1 cellular context compared by ENCODE assay signal in the genomic region with DNA sequence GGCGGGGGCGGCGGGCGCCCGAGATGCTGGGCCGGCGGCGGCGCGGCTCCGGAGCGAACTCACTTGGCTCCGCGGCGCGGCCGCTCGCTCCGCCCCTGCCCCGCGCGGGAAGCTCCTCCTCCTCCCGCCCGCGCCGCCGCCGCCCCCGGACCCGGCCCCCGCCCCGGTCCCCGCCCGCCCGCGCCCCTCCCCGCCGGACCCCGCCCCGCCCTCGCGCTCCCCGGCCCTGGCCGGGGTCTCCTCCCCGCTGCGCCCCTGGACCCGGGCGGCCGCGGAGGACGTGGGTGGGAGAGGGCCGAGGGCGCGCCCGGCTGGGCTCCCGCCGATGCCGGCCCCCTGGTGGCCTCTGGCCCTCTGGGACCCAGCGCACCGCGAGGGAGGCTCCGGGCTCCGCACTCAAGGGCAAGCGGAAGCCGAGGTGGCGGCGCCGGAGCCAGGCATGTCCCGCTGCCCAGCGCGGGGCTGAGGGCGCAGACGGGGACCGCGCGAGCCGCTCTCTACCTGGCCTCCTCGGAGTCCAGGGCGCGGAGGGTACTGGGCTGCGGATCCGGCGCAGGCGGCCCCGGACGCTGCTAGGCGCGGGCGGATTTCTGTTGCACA.
TF ChIP-seq lines count a peak whose summit lies in the region.

Gene TCERG1L (minus strand): TSS at position 61 of the 600 bp plus-strand sequence. CDS start 86 bp downstream, outside the sequence.

TF ChIP-seq in HepG2, 621 proteins besides CTCF, POLR2A, EP300 and RAD21:
- TF ChIP-seq ZNF224 (CRISPR knock-in tag; IDR thresholded peaks at IDR 0.05) = no peak
- TF ChIP-seq REXO4 (CRISPR knock-in tag; IDR thresholded peaks at IDR 0.05; ENCODE audit: borderline replicate concordance) = no peak
- no peak for TF ChIP-seq ZNF501 (CRISPR knock-in tag; IDR thresholded peaks at IDR 0.05)
- no peak for TF ChIP-seq ZHX1 (CRISPR knock-in tag; IDR thresholded peaks at IDR 0.05; ENCODE audit: low read depth)
- TF ChIP-seq JDP2 (CRISPR knock-in tag; IDR thresholded peaks at IDR 0.05; ENCODE audit: borderline replicate concordance) = no peak
- TF ChIP-seq, protein P1, sequence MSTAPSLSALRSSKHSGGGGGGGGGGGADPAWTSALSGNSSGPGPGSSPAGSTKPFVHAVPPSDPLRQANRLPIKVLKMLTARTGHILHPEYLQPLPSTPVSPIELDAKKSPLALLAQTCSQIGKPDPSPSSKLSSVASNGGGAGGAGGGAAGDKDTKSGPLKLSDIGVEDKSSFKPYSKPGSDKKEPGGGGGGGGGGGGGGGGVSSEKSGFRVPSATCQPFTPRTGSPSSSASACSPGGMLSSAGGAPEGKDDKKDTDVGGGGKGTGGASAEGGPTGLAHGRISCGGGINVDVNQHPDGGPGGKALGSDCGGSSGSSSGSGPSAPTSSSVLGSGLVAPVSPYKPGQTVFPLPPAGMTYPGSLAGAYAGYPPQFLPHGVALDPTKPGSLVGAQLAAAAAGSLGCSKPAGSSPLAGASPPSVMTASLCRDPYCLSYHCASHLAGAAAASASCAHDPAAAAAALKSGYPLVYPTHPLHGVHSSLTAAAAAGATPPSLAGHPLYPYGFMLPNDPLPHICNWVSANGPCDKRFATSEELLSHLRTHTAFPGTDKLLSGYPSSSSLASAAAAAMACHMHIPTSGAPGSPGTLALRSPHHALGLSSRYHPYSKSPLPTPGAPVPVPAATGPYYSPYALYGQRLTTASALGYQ (CRISPR knock-in tag; IDR thresholded peaks at IDR 0.05) = no peak
TF ChIP-seq in HepG2: peak in this region for 0.
